ENCODE assay signal across 24 cellular contexts in genomic region chr11:66087148-66087908, GRCh38. TPM values are rescaled to one million over a fixed set of nuclear protein-coding genes. Genes with fewer than 3 reads are reported as not detected.
DNase-seq lines count a peak whose midpoint lies in the region; ATAC-seq, FAIRE-seq and TF ChIP-seq lines count a peak whose summit lies in the region.
"Had no signal": no experiment of that assay in that cellular context is flagged by ENCODE, and none has a peak within 500 bp of the region (broad histone marks: within the 10 kb centered on the region; RNA-seq: fewer than 3 reads in every experiment).

No MANE protein-coding gene starts in this region.

- no peak overlapping the region for H2BK5ac ChIP-seq in H9 (ENCODE audit: insufficient read length, low read length)

- H2BK12ac ChIP-seq in H9 (ENCODE audit: insufficient read length, low read depth, low read length) = no peak overlapping the region

- H4K5ac ChIP-seq in H9 (ENCODE audit: insufficient read length, low read depth, low read length) = no peak overlapping the region

- POLR2A ChIA-PET in GM12878 (lab: Charles Lee) = interaction anchor here (1.0 kb wide), 1 partner anchor 202 kb away, joined by 3 read pairs; the partner anchor contains the start of gene YIF1A

- no peak overlapping the region for H2BK15ac ChIP-seq in H9 (ENCODE audit: low read depth, low read length)

- H3K4me2 ChIP-seq in GM12878 (ENCODE audit: control insufficient read depth, insufficient read depth) = peak overlapping the region; percentile 50; the same call in 1 of the 2 replicates
- H3K4me2 ChIP-seq in H9 (ENCODE audit: insufficient read depth, insufficient read length, low read length) = no peak overlapping the region
- H3K4me2 ChIP-seq: KMS-11, PC-9 had no signal

- H3K27ac ChIP-seq in heart left ventricle = no peak overlapping the region
- no peak overlapping the region for H3K27ac ChIP-seq in left ventricle myocardium inferior (replicated peaks)
- no peak overlapping the region for H3K27ac ChIP-seq in GM12878 (ENCODE audit: control insufficient read depth, insufficient read depth)
- H3K27ac ChIP-seq in thyroid gland = no peak overlapping the region
- no peak overlapping the region for H3K27ac ChIP-seq in H9 (ENCODE audit: insufficient read length, low read depth, low read length)
- H3K27ac ChIP-seq: foreskin keratinocyte, KMS-11, parathyroid adenoma, PC-9, SJCRH30, tibial artery had no signal

- H3K79me2 ChIP-seq in GM12878 (ENCODE audit: control insufficient read depth, insufficient read depth, low read length) = peaks cover 64% of the 10 kb centered on the region
- H3K79me2 ChIP-seq in H9 (ENCODE audit: insufficient read depth, low read length) = no peaks in the 10 kb centered on the region

- CTCF ChIA-PET in GM12878 (lab: Yijun Ruan, JAX) = interaction anchor here (0.5 kb wide), 1 partner anchor 241 kb away, joined by 3 read pairs; no protein-coding TSS in a partner anchor

- no peaks in the 10 kb centered on the region for H3K27me3 ChIP-seq in heart left ventricle
- no peaks in the 10 kb centered on the region for H3K27me3 ChIP-seq in left ventricle myocardium inferior (ENCODE audit: low read depth)
- no peaks in the 10 kb centered on the region for H3K27me3 ChIP-seq in GM12878 (replicated peaks in 1 of 2; ENCODE audit: control insufficient read depth in 2 of 2, insufficient read depth in 2 of 2, low read length in 1 of 2)
- H3K27me3 ChIP-seq in thyroid gland = no peaks in the 10 kb centered on the region
- H3K27me3 ChIP-seq in H9 (ENCODE audit: insufficient read depth, low read length) = no peaks in the 10 kb centered on the region
- H3K27me3 ChIP-seq: foreskin keratinocyte, SJCRH30, tibial artery had no signal

- H3K9me3 ChIP-seq in heart left ventricle = no peaks in the 10 kb centered on the region
- H3K9me3 ChIP-seq in left ventricle myocardium inferior (replicated peaks) = no peaks in the 10 kb centered on the region
- H3K9me3 ChIP-seq in GM12878 (replicated peaks; ENCODE audit: control insufficient read depth, insufficient read depth, low read length) = no peaks in the 10 kb centered on the region; the same call in 2 of the 3 replicates
- no peaks in the 10 kb centered on the region for H3K9me3 ChIP-seq in thyroid gland
- no peaks in the 10 kb centered on the region for H3K9me3 ChIP-seq in H9 (ENCODE audit: control insufficient read depth, low read depth, low read length)
- H3K9me3 ChIP-seq: SJCRH30, tibial artery had no signal

- H3K36me3 Mint-ChIP-seq in IgD-negative memory B cell = no peaks in the 10 kb centered on the region
- no peaks in the 10 kb centered on the region for H3K36me3 Mint-ChIP-seq in H9 (ENCODE audit: insufficient read depth in 1 of 3, low read depth in 3 of 3)

- H3K9me3 Mint-ChIP-seq in IgD-negative memory B cell = no peaks in the 10 kb centered on the region
- H3K9me3 Mint-ChIP-seq in H9 = no peaks in the 10 kb centered on the region
- H3K9me3 Mint-ChIP-seq: T-helper 2 cell treated with Interferon-gamma antibody and Interleukin-4, amounts not matched to agents 5 μg/mL and 100 μg/mL, for 36 hours had no signal

- no peak overlapping the region for H4K91ac ChIP-seq in H9 (ENCODE audit: insufficient read length, low read depth, low read length)

- no peak overlapping the region for H3K23ac ChIP-seq in H9 (ENCODE audit: insufficient read length, low read depth, low read length)

- H3K4me3 ChIP-seq in heart left ventricle = no peak overlapping the region
- no peak overlapping the region for H3K4me3 ChIP-seq in left ventricle myocardium inferior
- H3K4me3 ChIP-seq in GM12878 = peak overlapping the region; percentile 0; the same call in 1 of the 2 replicates
- H3K4me3 ChIP-seq in thyroid gland (replicated peaks in 1 of 3) = no peak overlapping the region
- H3K4me3 ChIP-seq: lung, PC-9, SJCRH30, tibial artery had no signal

- H2AFZ ChIP-seq in GM12878 (ENCODE audit: control insufficient read depth, low read depth, low read length) (no peak overlapping the region), H9 (ENCODE audit: low read length) (no peak overlapping the region)
- H2AFZ ChIP-seq: parathyroid adenoma, PC-9 had no signal

- H3K14ac ChIP-seq in H9 (ENCODE audit: insufficient read depth, low read length) = no peak overlapping the region

- no peak for DNase-seq in heart left ventricle
- DNase-seq in left ventricle myocardium inferior = no peak
- DNase-seq in GM12878 (ENCODE audit: low read depth, low spot score) = no peak
- DNase-seq in thyroid gland = peak; percentile 24 to 33
- DNase-seq in H9 = no peak
- no peak for DNase-seq in effector CD4-positive, alpha-beta T cell
- DNase-seq: activated effector memory CD4-positive, alpha-beta T cell treated with Interleukin-2 at 50 U/mL for 16 hours; caudate nucleus; foreskin keratinocyte; GOT3; hippocampal formation; islet precursor cell; NCI-H1930; NCI-H2227 treated with DMSO at 0.1 percent for 48 hours; PC-9; SJCRH30; tibial artery had no signal

- H3K27ac Mint-ChIP-seq in IgD-negative memory B cell (peak overlapping the region; percentile 5 to 94 (median 67)), H9 (no peak overlapping the region)
- H3K27ac Mint-ChIP-seq: T-helper 2 cell treated with Interferon-gamma antibody and Interleukin-4, amounts not matched to agents 5 μg/mL and 100 μg/mL, for 36 hours had no signal

- H3K4me1 Mint-ChIP-seq in IgD-negative memory B cell (peaks cover 51 to 63% (median 53%) of the 10 kb centered on the region in 3 donors), H9 (no peaks in the 10 kb centered on the region; a peak in 1 of 4 replicates)

- no peak overlapping the region for H2BK20ac ChIP-seq in H9 (ENCODE audit: low read depth, low read length, poor library complexity, severe bottlenecking)

- TF ChIP-seq POLR2A in heart left ventricle (IDR thresholded peaks at IDR 0.05) = no peak
- TF ChIP-seq POLR2A in GM12878 (IDR thresholded peaks at IDR 0.05; ENCODE audit: low read depth, low read length) = no peak
- TF ChIP-seq POLR2A in thyroid gland (IDR thresholded peaks at IDR 0.05) = no peak

- H2BK120ac ChIP-seq in H9 (ENCODE audit: low read depth, low read length, poor library complexity, severe bottlenecking) = no peak overlapping the region

- TF ChIP-seq RAD21 in GM12878 (IDR thresholded peaks at IDR 0.05; ENCODE audit: insufficient read depth, low read depth, low read length) = no peak

- RAD21 ChIA-PET in GM12878 (lab: Charles Lee; ENCODE audit: unreplicated experiment) = interaction anchor here (1.2 kb wide), 1 partner anchor 29 kb away, joined by 4 read pairs; no protein-coding TSS in a partner anchor

- in situ Hi-C loops in GM12878 (cut with MboI) = no loop called here

- TF ChIP-seq CTCF in heart left ventricle (IDR thresholded peaks at IDR 0.05) (no peak), left ventricle myocardium inferior (IDR thresholded peaks at IDR 0.05; ENCODE audit: borderline replicate concordance) (no peak), GM12878 (IDR thresholded peaks at IDR 0.05 in 2 of 3, conservative IDR thresholded peaks at IDR 0.05 in 1 of 3; ENCODE audit: control insufficient read depth in 2 of 3, extremely low read depth in 1 of 3, insufficient read depth in 1 of 3, low read depth in 3 of 3, low read length in 3 of 3) (no peak), thyroid gland (IDR thresholded peaks at IDR 0.05) (no peak), H9 (conservative IDR thresholded peaks at IDR 0.05) (no peak)

- H3K27me3 Mint-ChIP-seq in IgD-negative memory B cell (no peaks in the 10 kb centered on the region), H9 (ENCODE audit: low read depth) (no peaks in the 10 kb centered on the region)

- BruUV-seq in GM12878 (replicated peaks; lab: Mats Ljungman, UMichigan) = no TSS peak

- ATAC-seq in heart left ventricle (peak in 3 of 4 donors; percentile 12 to 50 (median 36)), GM12878 (peak; percentile 46), GM18907 (IDR thresholded peaks at IDR 0.05; ENCODE audit: unreplicated experiment) (no peak)
- ATAC-seq: foreskin keratinocyte, sciatic nerve had no signal

- no peak overlapping the region for H2AK5ac ChIP-seq in H9 (ENCODE audit: insufficient read length, low read length)

- peaks cover 0 to 3% (median 0%) of the 10 kb centered on the region in 9 donors for H3K36me3 ChIP-seq in heart left ventricle
- no peaks in the 10 kb centered on the region for H3K36me3 ChIP-seq in left ventricle myocardium inferior
- H3K36me3 ChIP-seq in GM12878 (ENCODE audit: control insufficient read depth in 2 of 2, insufficient read depth in 2 of 2, low read length in 1 of 2) = peaks cover 0 to 9% of the 10 kb centered on the region in 2 experiments; a peak in 1 of 4 replicates
- no peaks in the 10 kb centered on the region for H3K36me3 ChIP-seq in thyroid gland
- H3K36me3 ChIP-seq: SJCRH30, tibial artery had no signal

- H3K4me1 ChIP-seq in heart left ventricle (peaks cover 0 to 53% (median 30%) of the 10 kb centered on the region in 12 donors), left ventricle myocardium inferior (peaks cover 62% of the 10 kb centered on the region), GM12878 (ENCODE audit: control insufficient read depth, insufficient read depth, low read length) (peaks cover 18% of the 10 kb centered on the region), thyroid gland (peaks cover 25 to 35% of the 10 kb centered on the region in 2 donors), H9 (ENCODE audit: insufficient read depth, low read length) (no peaks in the 10 kb centered on the region)
- H3K4me1 ChIP-seq: foreskin keratinocyte, parathyroid adenoma had no signal

- 90 to 94% (median 93%) methylated on average over 9 of the region's 9 CpGs for whole genome bisulfite sequencing in heart left ventricle, 4 donors
- 89% methylated on average over 9 of the region's 9 CpGs for WGBS in GM12878 (ENCODE audit: insufficient coverage, insufficient replicate concordance, low lambda C conversion rate, missing lambda C conversion rate)
- WGBS in thyroid gland, 2 donors = 59 to 64% methylated on average over 9 of the region's 9 CpGs
- WGBS in H9 (ENCODE audit: extremely low coverage, insufficient read length, low lambda C conversion rate) = no CpG with 5 or more reads among the region's 9 CpGs

- no peak for TF ChIP-seq EP300 in GM12878 (IDR thresholded peaks at IDR 0.05; ENCODE audit: borderline replicate concordance in 1 of 2, control insufficient read depth in 1 of 2, low read depth in 2 of 2, low read length in 2 of 2)

- no peak overlapping the region for H3T11ph ChIP-seq in H9 (ENCODE audit: low read length)

- no peaks in the 10 kb centered on the region for H3K23me2 ChIP-seq in H9 (ENCODE audit: insufficient read length, low read depth, low read length, poor library complexity, severe bottlenecking)

- no peak overlapping the region for H3K56ac ChIP-seq in H9 (ENCODE audit: insufficient read length, low read depth, low read length)

- H3K79me1 ChIP-seq in H9 (ENCODE audit: insufficient read depth, low read depth, low read length, poor library complexity, severe bottlenecking) = no peaks in the 10 kb centered on the region

- H4K20me1 ChIP-seq in GM12878 (ENCODE audit: control insufficient read depth, insufficient read depth) = no peaks in the 10 kb centered on the region; the same call in 1 of the 2 replicates
- H4K20me1 ChIP-seq in H9 (ENCODE audit: control insufficient read depth, insufficient read depth, insufficient read length) = no peaks in the 10 kb centered on the region

- H3K18ac ChIP-seq in H9 (ENCODE audit: insufficient read length, low read depth, low read length) = no peak overlapping the region

- FAIRE-seq in GM12878 (lab: Jason Lieb, UNC) = no peak

- H4K8ac ChIP-seq in H9 (replicated peaks; ENCODE audit: insufficient read length, low read depth, low read length) = no peak overlapping the region

- H3K4ac ChIP-seq in H9 (ENCODE audit: low read depth, low read length) = no peak overlapping the region

- SMC1A ChIA-PET in GM12878 (lab: Charles Lee; ENCODE audit: uncharacterized antibody, unreplicated experiment) = interaction anchor here (1.1 to 1.8 kb wide), 2 partner anchors 29 to 49 kb away, joined by 3 to 4 read pairs; no protein-coding TSS in a partner anchor

- H3K4me3 Mint-ChIP-seq in IgD-negative memory B cell (peak overlapping the region in 3 of 4 donors; percentile 63 to 81 (median 64)), H9 (no peak overlapping the region)
- H3K4me3 Mint-ChIP-seq: T-helper 2 cell treated with Interferon-gamma antibody and Interleukin-4, amounts not matched to agents 5 μg/mL and 100 μg/mL, for 36 hours had no signal

- intact Hi-C loops in heart left ventricle (cut with DNase I) = no loop called here
- intact Hi-C loops in left ventricle myocardium inferior (cut with micrococcal nuclease) = no loop called here
- intact Hi-C loops in GM12878 (cut with micrococcal nuclease; ENCODE audit: unreplicated experiment) = no loop called here
- intact Hi-C loops in thyroid gland (cut with DNase I) = no loop called here

- H3K9ac ChIP-seq in GM12878 (ENCODE audit: control insufficient read depth, insufficient read depth, low read length) = no peak overlapping the region
- H3K9ac ChIP-seq in H9 (ENCODE audit: extremely low read depth, insufficient read length, low read length) = no peak overlapping the region
- H3K9ac ChIP-seq: KMS-11, parathyroid adenoma had no signal

RNA-seq across cellular contexts. Expression of gene PACS1, which starts 17.3 kb away (rescaled TPM):
- total RNA-seq in heart left ventricle (100 to 1,000 TPM in 3 of 9 donors, 10 to 100 TPM in 6; 39.2 to 151 (median 90.4) TPM), left ventricle myocardium inferior (54.9 TPM), GM12878 (2014; rRNA removed) (11.4 and 14.7 TPM in 2 replicates), GM12878 (2014; rRNA removed; fragmentation: Illumina TruSeq; extraction: Trizol) (13.9 and 15.0 TPM in 2 replicates), GM12878 (2021) (71.9 and 74.3 TPM in 2 replicates), thyroid gland (10 to 100 TPM; 39.6 to 67.7 (median 59.7) TPM), H9 (2021) (28.7 and 35.5 TPM in 2 replicates)
- polyA plus RNA-seq in heart left ventricle (10 to 100 TPM; 30.6 to 40.2 TPM), IgD-negative memory B cell (72.9 TPM), GM12878 (2011; rRNA removed) (22.3 and 27.2 TPM in 2 replicates), GM12878 (2014; fragmentation: Illumina TruSeq; extraction: Trizol) (24.8 and 40.1 TPM in 2 replicates), GM12878 (2014; fragmentation: Nextera tagmentation; extraction: Ambion mirVana) (1 to 10 TPM; 1.1 to 1.2 TPM), GM12878 (2014; rRNA removed) (30.3 and 35.6 TPM in 2 replicates), GM12878 (2016; fragmentation: Nextera tagmentation; extraction: Ambion mirVana) (10 to 100 TPM; 16.5 to 19.3 TPM)
- 218 and 227 TPM in 2 replicates for total RNA-seq in GM12878 (2013; cell fraction: nucleolus; rRNA removed)
- 39.8 TPM for polyA plus RNA-seq in GM12878 (2011; ENCODE audit: low read depth)
- polyA plus RNA-seq in GM12878 (2011; cell fraction: cytosol; rRNA removed) = 22.9 and 29.1 TPM in 2 replicates
- 54.4 and 80.0 TPM in 2 replicates for polyA plus RNA-seq in GM12878 (2011; cell fraction: nucleus; rRNA removed)
- 74.3 and 85.8 TPM in 2 replicates for polyA plus RNA-seq in GM12878 (2012)
- 69.0 and 103 TPM in 2 replicates for polyA minus RNA-seq in GM12878 (2011; rRNA and poly(A)+ RNA removed)
- 39.8 and 50.6 TPM in 2 replicates for polyA minus RNA-seq in GM12878 (2011; cell fraction: cytosol; rRNA and poly(A)+ RNA removed)
- polyA minus RNA-seq in GM12878 (2011; cell fraction: nucleus; rRNA and poly(A)+ RNA removed) = 40.5 and 66.1 TPM in 2 replicates

RNA-seq across cellular contexts. Expression of gene SF3B2, which starts 35.2 kb away (rescaled TPM):
- 10 to 100 TPM; 69.8 to 92.9 (median 79.6) TPM for total RNA-seq in heart left ventricle
- polyA plus RNA-seq in heart left ventricle = 100 to 1,000 TPM in 1 of 2 donors, 10 to 100 TPM in 1; 43.5 to 106 TPM
- total RNA-seq in left ventricle myocardium inferior = 75.5 TPM
- 91.8 TPM for polyA plus RNA-seq in IgD-negative memory B cell
- total RNA-seq in GM12878 (2013; cell fraction: nucleolus; rRNA removed) = 164 and 227 TPM in 2 replicates
- total RNA-seq in GM12878 (2014; rRNA removed) = 124 and 138 TPM in 2 replicates
- 144 and 150 TPM in 2 replicates for total RNA-seq in GM12878 (2014; rRNA removed; fragmentation: Illumina TruSeq; extraction: Trizol)
- total RNA-seq in GM12878 (2021) = 232 and 235 TPM in 2 replicates
- 102 TPM for polyA plus RNA-seq in GM12878 (2011; ENCODE audit: low read depth)
- polyA plus RNA-seq in GM12878 (2011; rRNA removed) = 55.7 and 91.4 TPM in 2 replicates
- polyA plus RNA-seq in GM12878 (2011; cell fraction: cytosol; rRNA removed) = 123 and 134 TPM in 2 replicates
- polyA plus RNA-seq in GM12878 (2011; cell fraction: nucleus; rRNA removed) = 123 and 176 TPM in 2 replicates
- 154 and 158 TPM in 2 replicates for polyA plus RNA-seq in GM12878 (2012)
- polyA plus RNA-seq in GM12878 (2014; fragmentation: Illumina TruSeq; extraction: Trizol) = 220 and 221 TPM in 2 replicates
- 100 to 1,000 TPM in 1 of 2 experiments, 10 to 100 TPM in 1; 56.3 to 123 TPM for polyA plus RNA-seq in GM12878 (2014; fragmentation: Nextera tagmentation; extraction: Ambion mirVana)
- polyA plus RNA-seq in GM12878 (2014; rRNA removed) = 126 and 128 TPM in 2 replicates
- 100 to 1,000 TPM; 243 to 245 TPM for polyA plus RNA-seq in GM12878 (2016; fragmentation: Nextera tagmentation; extraction: Ambion mirVana)
- polyA minus RNA-seq in GM12878 (2011; rRNA and poly(A)+ RNA removed) = 46.3 and 58.3 TPM in 2 replicates
- 49.4 and 57.5 TPM in 2 replicates for polyA minus RNA-seq in GM12878 (2011; cell fraction: cytosol; rRNA and poly(A)+ RNA removed)
- 25.9 and 41.6 TPM in 2 replicates for polyA minus RNA-seq in GM12878 (2011; cell fraction: nucleus; rRNA and poly(A)+ RNA removed)
- 100 to 1,000 TPM; 149 to 231 (median 158) TPM for total RNA-seq in thyroid gland
- 237 and 248 TPM in 2 replicates for total RNA-seq in H9 (2021)

RNA-seq across cellular contexts. Expression of gene GAL3ST3, which starts 38.4 kb away (rescaled TPM):
- total RNA-seq in heart left ventricle = 1 to 10 TPM in 8 of 9 donors, under 1 TPM in 1; 0.96 to 4.9 (median 2.4) TPM
- polyA plus RNA-seq in heart left ventricle = 1 to 10 TPM in 1 of 2 donors, under 1 TPM in 1; 0.08 to 1.1 TPM
- total RNA-seq in left ventricle myocardium inferior = 1.3 TPM
- not detected for polyA plus RNA-seq in IgD-negative memory B cell
- total RNA-seq in GM12878 (2013; cell fraction: nucleolus; rRNA removed) = not detected in 2 replicates
- total RNA-seq in GM12878 (2014; rRNA removed) = not detected in 2 replicates
- not detected in 2 replicates for total RNA-seq in GM12878 (2014; rRNA removed; fragmentation: Illumina TruSeq; extraction: Trizol)
- not detected in 2 replicates for total RNA-seq in GM12878 (2021)
- not detected for polyA plus RNA-seq in GM12878 (2011; ENCODE audit: low read depth)
- polyA plus RNA-seq in GM12878 (2011; rRNA removed) = not detected in 2 replicates
- not detected in 2 replicates for polyA plus RNA-seq in GM12878 (2011; cell fraction: cytosol; rRNA removed)
- 0.10 TPM in 1 of 2 replicates, not detected in the other for polyA plus RNA-seq in GM12878 (2011; cell fraction: nucleus; rRNA removed)
- polyA plus RNA-seq in GM12878 (2012) = not detected in 2 replicates
- polyA plus RNA-seq in GM12878 (2014; fragmentation: Illumina TruSeq; extraction: Trizol) = not detected in 2 replicates
- polyA plus RNA-seq in GM12878 (2014; fragmentation: Nextera tagmentation; extraction: Ambion mirVana) = not detected
- 0.06 and 0.15 TPM in 2 replicates for polyA plus RNA-seq in GM12878 (2014; rRNA removed)
- under 1 TPM in 1 of 2 experiments, not detected in 1; 0.12 TPM for polyA plus RNA-seq in GM12878 (2016; fragmentation: Nextera tagmentation; extraction: Ambion mirVana)
- polyA minus RNA-seq in GM12878 (2011; rRNA and poly(A)+ RNA removed) = not detected in 2 replicates
- not detected in 2 replicates for polyA minus RNA-seq in GM12878 (2011; cell fraction: cytosol; rRNA and poly(A)+ RNA removed)
- not detected in 2 replicates for polyA minus RNA-seq in GM12878 (2011; cell fraction: nucleus; rRNA and poly(A)+ RNA removed)
- 100 to 1,000 TPM in 2 of 4 donors, 10 to 100 TPM in 2; 49.2 to 154 (median 118) TPM for total RNA-seq in thyroid gland
- total RNA-seq in H9 (2021) = 17.2 and 19.8 TPM in 2 replicates
- total RNA-seq: foreskin keratinocyte, lung, PC-9, sciatic nerve, SJCRH30 had no signal
- polyA plus RNA-seq: foreskin keratinocyte, lung had no signal

Comparison
In these comparisons a context has a peak if more than half of its experiments do, and no peak if none do; other contexts are left out.
1. DNase-seq: peak in thyroid gland (2 of 2); none in heart left ventricle (0 of 5), left ventricle myocardium inferior (single experiment), GM12878 (single experiment), H9 (single experiment) and effector CD4-positive, alpha-beta T cell (single experiment).
2. H3K27ac Mint-ChIP-seq: peak in IgD-negative memory B cell (3 of 3); none in H9 (0 of 3).
3. H3K4me3 Mint-ChIP-seq: peak in IgD-negative memory B cell (3 of 4); none in H9 (0 of 2).